Comparison of ENCODE assay signal across 8 cellular contexts in genomic region chrX:49073641-49074575, GRCh38. TPM values are rescaled to one million over a fixed set of nuclear protein-coding genes. Genes with fewer than 3 reads are reported as not detected.
DNase-seq lines count a peak whose midpoint lies in the region; ATAC-seq and TF ChIP-seq lines count a peak whose summit lies in the region.

Gene PRAF2 (minus strand): TSS chrX:49074002. CDS start chrX:49073987, 15 bp downstream.

- intact Hi-C loops in lower lobe of right lung (cut with DNase I) = no loop called here

- ATAC-seq in HG03432 (IDR thresholded peaks at IDR 0.05; ENCODE audit: unreplicated experiment) (peak; percentile 92), lower lobe of right lung (peak; percentile 91 to 94)

- peak within 1 kb of the TSS; percentile 62 for H2AFZ ChIP-seq in ACC112 (ENCODE audit: low read length, unreplicated experiment)

- peak; percentile 36 for TF ChIP-seq POLR2A in GM18951 (IDR thresholded peaks at IDR 0.05; ENCODE audit: extremely low read depth, insufficient read depth, insufficient read length)

- H3K4me1 ChIP-seq in ACC112 (ENCODE audit: control insufficient read depth, insufficient read depth, low read length, unreplicated experiment) (peaks cover 4% of the 10 kb centered on the region), lower lobe of right lung (peaks cover 13% of the 10 kb centered on the region)

- peaks cover 6% of the 10 kb centered on the region for H3K79me2 ChIP-seq in ACC112 (ENCODE audit: control insufficient read depth, insufficient read depth, low read length, unreplicated experiment)

- TF ChIP-seq CTCF in lower lobe of right lung (IDR thresholded peaks at IDR 0.05) = no peak

- no peaks in the 10 kb centered on the region for H3K9me3 ChIP-seq in lower lobe of right lung

- H3K36me3 ChIP-seq in ACC112 (ENCODE audit: insufficient read depth, low read length) (no peaks in the 10 kb centered on the region), lower lobe of right lung (peaks cover 12% of the 10 kb centered on the region)

- CTCF ChIA-PET in activated CD8-positive, alpha-beta memory T cell treated with anti-CD3 and anti-CD28 coated beads for 36 hours (lab: Charles Lee) = no interaction called here

- DNase-seq in NCI-H774 (lab: John Stamatoyannopoulos, UW) = peak; percentile 76
- peak; percentile 84 for DNase-seq in effector CD4-positive, alpha-beta T cell
- DNase-seq in lower lobe of right lung = peak; percentile 96
- DNase-seq in stimulated activated CD4-positive, alpha-beta T cell treated with anti-CD3 and anti-CD28 coated beads, TNF-alpha, amount 100 ng/mL, for 1 hour (ENCODE audit: low read depth in 3 of 3, low spot score in 1 of 3) = peak; percentile 71 to 81 (median 72)

- POLR2A ChIA-PET in activated CD8-positive, alpha-beta memory T cell treated with anti-CD3 and anti-CD28 coated beads for 36 hours (lab: Charles Lee) = no interaction called here

- H3K27me3 ChIP-seq in ACC112 (ENCODE audit: insufficient read depth, low read length) = no peaks in the 10 kb centered on the region
- H3K27me3 ChIP-seq in lower lobe of right lung (ENCODE audit: low read depth) = no peaks in the 10 kb centered on the region

- peak within 1 kb of the TSS; percentile 90 for H3K4me3 ChIP-seq in ACC112 (ENCODE audit: low read depth, low read length)
- peak within 1 kb of the TSS; percentile 67 for H3K4me3 ChIP-seq in lower lobe of right lung

- in situ Hi-C loops in GM18951 (cut with MboI; ENCODE audit: low sequenced_read_pairs, unreplicated experiment) = no loop called here

- peak within 1 kb of the TSS; percentile 61 for H3K27ac ChIP-seq in ACC112 (ENCODE audit: low read depth, low read length)
- H3K27ac ChIP-seq in lower lobe of right lung = peak within 1 kb of the TSS; percentile 74

RNA-seq across cellular contexts. Expression of gene PRAF2, which starts in this region (rescaled TPM):
- 10 to 100 TPM; 11.1 to 11.6 TPM for total RNA-seq in activated CD8-positive, alpha-beta memory T cell treated with anti-CD3 and anti-CD28 coated beads for 36 hours
- total RNA-seq in lower lobe of right lung = 17.4 TPM

Comparison
In these comparisons a context has a peak if more than half of its experiments do, and no peak if none do; other contexts are left out.
1. Peak in every context shown above with its lines: DNase-seq, ATAC-seq, H3K4me3 ChIP-seq and H3K27ac ChIP-seq.